In the genomic region with DNA sequence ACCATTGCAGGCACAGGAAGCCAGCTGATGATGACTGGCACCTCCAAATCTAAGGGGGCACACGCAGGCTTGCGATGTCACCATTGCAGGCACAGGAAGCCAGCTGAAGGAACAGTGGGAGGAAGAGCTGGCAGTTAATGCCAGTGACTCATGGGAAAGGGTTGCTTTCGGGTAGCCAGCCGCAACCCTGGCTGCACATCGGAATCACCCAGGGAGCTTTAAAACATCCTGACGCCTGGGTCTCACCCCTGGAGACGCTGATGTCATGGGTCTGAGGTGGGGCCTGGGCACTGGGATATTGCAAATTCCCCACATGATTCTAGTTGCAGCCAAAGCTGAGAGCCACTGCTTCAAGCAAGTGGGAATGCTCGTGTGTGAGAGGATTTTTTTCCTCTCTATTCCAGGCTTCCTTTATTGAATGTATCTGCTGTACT, we compare ENCODE assay signal across 10 cellular contexts. TPM values are rescaled to one million over a fixed set of nuclear protein-coding genes. Genes with fewer than 3 reads are reported as not detected.
DNase-seq lines count a peak whose midpoint lies in the region; ATAC-seq and TF ChIP-seq lines count a peak whose summit lies in the region.
"Had no signal": no experiment of that assay in that cellular context is flagged by ENCODE, and none has a peak within 500 bp of the region (broad histone marks: within the 10 kb centered on the region; RNA-seq: fewer than 3 reads in every experiment).

No MANE protein-coding gene starts in this region.

- no peak overlapping the region for H3K4me3 ChIP-seq in HCT116 (replicated peaks in 1 of 2; ENCODE audit: low read depth in 1 of 2, low read length in 2 of 2)
- no peak overlapping the region for H3K4me3 ChIP-seq in left ventricle myocardium inferior

- intact Hi-C loops in HCT116 (cut with micrococcal nuclease) (no loop called here), left ventricle myocardium inferior (cut with micrococcal nuclease) (no loop called here)

- H3K9me3 ChIP-seq in HCT116 (ENCODE audit: control insufficient read depth in 1 of 2, insufficient read depth in 1 of 2, low read depth in 1 of 2, low read length in 2 of 2), result no peaks in the 10 kb centered on the region
- no peaks in the 10 kb centered on the region for H3K9me3 ChIP-seq in left ventricle myocardium inferior (replicated peaks)

- H3K4me1 ChIP-seq in HCT116 (ENCODE audit: control insufficient read depth in 1 of 2, insufficient read depth in 2 of 2, low read length in 2 of 2), result peaks cover 0 to 12% of the 10 kb centered on the region in 2 experiments; a peak in 2 of 4 replicates
- peaks cover 10% of the 10 kb centered on the region for H3K4me1 ChIP-seq in left ventricle myocardium inferior

- no peaks in the 10 kb centered on the region for H3K36me3 ChIP-seq in HCT116 (ENCODE audit: control insufficient read depth in 1 of 2, insufficient read depth in 2 of 2, low read length in 2 of 2)
- H3K36me3 ChIP-seq in left ventricle myocardium inferior, result no peaks in the 10 kb centered on the region

- no peaks in the 10 kb centered on the region for H3K79me2 ChIP-seq in HCT116 (ENCODE audit: insufficient read depth, low read length)

- no peak overlapping the region for H3K4me3 Mint-ChIP-seq in activated naive CD8-positive, alpha-beta T cell treated with anti-CD3 and anti-CD28 coated beads, Interleukin-2, amount 50 U/mL, for 24 hours
- no peak overlapping the region for H3K4me3 Mint-ChIP-seq in stimulated activated naive CD8-positive, alpha-beta T cell treated with anti-CD3 and anti-CD28 coated beads, Interleukin-15, Interleukin-2, amounts not matched to agents 100 ng/mL and 50 ng/mL, for 24 hours
- H3K4me3 Mint-ChIP-seq: T-helper 1 cell treated with Interleukin-12 subunit alpha and Interleukin-12 subunit beta and Interleukin-4 antibody, amounts not matched to agents 30 μg/mL and 1 μg/mL, for 36 hours had no signal

- POLR2A ChIA-PET in HCT116 (lab: Charles Lee), result no interaction called here

- DNase-seq in HCT116 (ENCODE audit: low read depth, low spot score) (no peak), left ventricle myocardium inferior (peak; percentile 54), DMS 273 treated with DMSO at 0.1 percent for 48 hours (lab: John Stamatoyannopoulos, UW) (no peak), superior temporal gyrus (ENCODE audit: extremely low spot score) (no peak)
- DNase-seq in activated naive CD8-positive, alpha-beta T cell treated with anti-CD3 and anti-CD28 coated beads, Interleukin-2, amount 50 U/mL, for 24 hours, result peak; percentile 45

- peaks cover 2% of the 10 kb centered on the region for H3K36me3 Mint-ChIP-seq in activated naive CD8-positive, alpha-beta T cell treated with anti-CD3 and anti-CD28 coated beads, Interleukin-2, amount 50 U/mL, for 24 hours (ENCODE audit: low read depth)
- H3K36me3 Mint-ChIP-seq in stimulated activated naive CD8-positive, alpha-beta T cell treated with anti-CD3 and anti-CD28 coated beads, Interleukin-15, Interleukin-2, amounts not matched to agents 100 ng/mL and 50 ng/mL, for 24 hours (ENCODE audit: low read depth), result no peaks in the 10 kb centered on the region

- H3K27ac ChIP-seq in HCT116 (ENCODE audit: low read depth, low read length) (no peak overlapping the region), left ventricle myocardium inferior (replicated peaks) (peak overlapping the region; percentile 73)

- peaks cover 87% of the 10 kb centered on the region for H3K4me1 Mint-ChIP-seq in activated naive CD8-positive, alpha-beta T cell treated with anti-CD3 and anti-CD28 coated beads, Interleukin-2, amount 50 U/mL, for 24 hours
- peaks cover 93% of the 10 kb centered on the region for H3K4me1 Mint-ChIP-seq in stimulated activated naive CD8-positive, alpha-beta T cell treated with anti-CD3 and anti-CD28 coated beads, Interleukin-15, Interleukin-2, amounts not matched to agents 100 ng/mL and 50 ng/mL, for 24 hours (ENCODE audit: low read depth)

- no peaks in the 10 kb centered on the region for H3K9me3 Mint-ChIP-seq in activated naive CD8-positive, alpha-beta T cell treated with anti-CD3 and anti-CD28 coated beads, Interleukin-2, amount 50 U/mL, for 24 hours
- no peaks in the 10 kb centered on the region for H3K9me3 Mint-ChIP-seq in stimulated activated naive CD8-positive, alpha-beta T cell treated with anti-CD3 and anti-CD28 coated beads, Interleukin-15, Interleukin-2, amounts not matched to agents 100 ng/mL and 50 ng/mL, for 24 hours
- H3K9me3 Mint-ChIP-seq: T-helper 1 cell treated with Interleukin-12 subunit alpha and Interleukin-12 subunit beta and Interleukin-4 antibody, amounts not matched to agents 30 μg/mL and 1 μg/mL, for 36 hours had no signal

- H3K27me3 Mint-ChIP-seq in activated naive CD8-positive, alpha-beta T cell treated with anti-CD3 and anti-CD28 coated beads, Interleukin-2, amount 50 U/mL, for 24 hours, result no peaks in the 10 kb centered on the region
- H3K27me3 Mint-ChIP-seq in stimulated activated naive CD8-positive, alpha-beta T cell treated with anti-CD3 and anti-CD28 coated beads, Interleukin-15, Interleukin-2, amounts not matched to agents 100 ng/mL and 50 ng/mL, for 24 hours, result no peaks in the 10 kb centered on the region

- RAD21 ChIA-PET in HCT116 (lab: Charles Lee; ENCODE audit: low non-redundant PET in 1 of 2, low total read pairs in 2 of 2, uncharacterized antibody in 2 of 2, unreplicated experiment in 2 of 2), result no interaction called here

- TF ChIP-seq POLR2A in HCT116 (IDR thresholded peaks at IDR 0.05; ENCODE audit: borderline replicate concordance, extremely low read depth, insufficient read depth, insufficient read length), result no peak

- H3K9me2 ChIP-seq in HCT116 (ENCODE audit: insufficient read depth), result no peaks in the 10 kb centered on the region

- H3K27me3 ChIP-seq in HCT116 (ENCODE audit: insufficient read depth, low read length) (0 out of 2 replicates have a peak, but pooled peaks cover 4% of the 10 kb centered on the region), left ventricle myocardium inferior (ENCODE audit: low read depth) (no peaks in the 10 kb centered on the region)

- H3K9ac ChIP-seq in HCT116 (ENCODE audit: low read length), result no peak overlapping the region

- no peak for TF ChIP-seq CTCF in HCT116 (IDR thresholded peaks at IDR 0.05 in 2 of 3, conservative IDR thresholded peaks at IDR 0.05 in 1 of 3; ENCODE audit: borderline replicate concordance in 1 of 3, insufficient read depth in 1 of 3, low read depth in 2 of 3, low read length in 2 of 3)
- TF ChIP-seq CTCF in left ventricle myocardium inferior (IDR thresholded peaks at IDR 0.05; ENCODE audit: borderline replicate concordance), result no peak

- peak overlapping the region; percentile 65 for H3K27ac Mint-ChIP-seq in activated naive CD8-positive, alpha-beta T cell treated with anti-CD3 and anti-CD28 coated beads, Interleukin-2, amount 50 U/mL, for 24 hours
- peak overlapping the region; percentile 81 for H3K27ac Mint-ChIP-seq in stimulated activated naive CD8-positive, alpha-beta T cell treated with anti-CD3 and anti-CD28 coated beads, Interleukin-15, Interleukin-2, amounts not matched to agents 100 ng/mL and 50 ng/mL, for 24 hours
- H3K27ac Mint-ChIP-seq: T-helper 1 cell treated with Interleukin-12 subunit alpha and Interleukin-12 subunit beta and Interleukin-4 antibody, amounts not matched to agents 30 μg/mL and 1 μg/mL, for 36 hours had no signal

- TF ChIP-seq RAD21 in HCT116 (IDR thresholded peaks at IDR 0.05; ENCODE audit: low read depth), result no peak

- H3K4me2 ChIP-seq in HCT116 (ENCODE audit: low read length), result peak overlapping the region; percentile 42

- no peaks in the 10 kb centered on the region for H4K20me1 ChIP-seq in HCT116 (ENCODE audit: insufficient read depth)

- CTCF ChIA-PET in HCT116 (lab: Charles Lee), result interaction anchor here (1.4 kb wide), 1 partner anchor 328 kb away, joined by 4 read pairs; no protein-coding TSS in a partner anchor

- no TSS peak for BruUV-seq in HCT116 (replicated peaks; lab: Mats Ljungman, UMichigan)

- peak overlapping the region; percentile 48 for H2AFZ ChIP-seq in HCT116 (ENCODE audit: low read depth, low read length, poor library complexity, severe bottlenecking)

- peak; percentile 36; the same call in 1 of the 2 replicates for ATAC-seq in HCT116
- ATAC-seq in activated naive CD8-positive, alpha-beta T cell treated with anti-CD3 and anti-CD28 coated beads, Interleukin-2, amount 50 U/mL, for 24 hours, result peak; percentile 50
- ATAC-seq in GM21423 (IDR thresholded peaks at IDR 0.05; ENCODE audit: unreplicated experiment), result no peak
- no peak for ATAC-seq in GM21381 (IDR thresholded peaks at IDR 0.05; ENCODE audit: unreplicated experiment)

TF ChIP-seq in HCT116, 20 proteins besides CTCF, POLR2A, EP300 and RAD21:
- TF ChIP-seq CBX3 (IDR thresholded peaks at IDR 0.05; ENCODE audit: low read depth) (no peak), SIN3A (IDR thresholded peaks at IDR 0.05; ENCODE audit: low read depth) (no peak)

RNA-seq across cellular contexts. Expression of a gene that starts 16.1 kb away (rescaled TPM):
- total RNA-seq in HCT116 (2021; ENCODE audit: unreplicated experiment) (not detected), left ventricle myocardium inferior (not detected)
- polyA plus RNA-seq in HCT116 (2012), result 0.10 TPM in 1 of 2 replicates, not detected in the other
- total RNA-seq: liver had no signal

RNA-seq across cellular contexts. Expression of a gene that starts 49.5 kb away (rescaled TPM):
- 42.5 TPM for total RNA-seq in HCT116 (2021; ENCODE audit: unreplicated experiment)
- polyA plus RNA-seq in HCT116 (2012), result 20.1 and 26.4 TPM in 2 replicates
- total RNA-seq in left ventricle myocardium inferior, result 28.5 TPM

RNA-seq across cellular contexts. Expression of a gene that starts 49.6 kb away (rescaled TPM):
- total RNA-seq in HCT116 (2021; ENCODE audit: unreplicated experiment) (11.4 TPM), left ventricle myocardium inferior (69.5 TPM)
- 10.6 and 10.9 TPM in 2 replicates for polyA plus RNA-seq in HCT116 (2012)

Comparison
In these comparisons a context has a peak if more than half of its experiments do, and no peak if none do; other contexts are left out.
1. ATAC-seq: peak in HCT116 (single experiment) and activated naive CD8-positive, alpha-beta T cell treated with anti-CD3 and anti-CD28 coated beads, Interleukin-2, amount 50 U/mL, for 24 hours (single experiment); none in GM21423 (single experiment) and GM21381 (single experiment).
2. DNase-seq: peak in activated naive CD8-positive, alpha-beta T cell treated with anti-CD3 and anti-CD28 coated beads, Interleukin-2, amount 50 U/mL, for 24 hours (single experiment) and left ventricle myocardium inferior (single experiment); none in HCT116 (single experiment), DMS 273 treated with DMSO at 0.1 percent for 48 hours (single experiment) and superior temporal gyrus (single experiment).